ENCODE assay signal across 21 cellular contexts in the genomic region with DNA sequence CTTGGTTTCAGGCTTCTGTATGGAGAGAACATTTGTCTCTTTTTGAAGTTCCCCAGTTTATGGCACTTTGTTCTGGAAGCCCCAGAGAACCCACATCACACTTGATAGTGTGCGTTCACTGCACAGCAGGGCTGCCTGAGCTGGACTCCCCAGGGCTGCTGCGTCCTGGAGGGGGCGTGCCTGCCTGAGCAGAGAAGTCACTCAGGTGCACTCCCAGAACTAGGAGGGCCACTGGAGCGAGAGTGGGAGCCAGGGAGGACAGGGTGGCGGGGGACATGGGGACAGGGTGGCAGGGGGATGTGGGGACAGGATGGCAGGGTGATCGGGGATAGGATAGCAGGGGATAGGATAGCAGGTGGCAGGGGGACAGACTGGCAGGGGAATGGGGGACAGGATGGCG. TPM values are rescaled to one million over a fixed set of nuclear protein-coding genes. Genes with fewer than 3 reads are reported as not detected.
DNase-seq lines count a peak whose midpoint lies in the region; ATAC-seq, FAIRE-seq and TF ChIP-seq lines count a peak whose summit lies in the region.
"Had no signal": no experiment of that assay in that cellular context is flagged by ENCODE, and none has a peak within 500 bp of the region (broad histone marks: within the 10 kb centered on the region; RNA-seq: fewer than 3 reads in every experiment).

No MANE protein-coding gene starts in this region.

- no peak overlapping the region for H2BK120ac ChIP-seq in mesenchymal stem cell (ENCODE audit: low read depth, low read length)

- H3K4me1 Mint-ChIP-seq in chondrocyte (ENCODE audit: low read depth): peaks cover 5% of the 10 kb centered on the region
- H3K4me1 Mint-ChIP-seq: GM23338 had no signal

- POLR2A ChIA-PET in HepG2 (lab: Yijun Ruan, JAX): no interaction called here

- H3K4me2 ChIP-seq in mesenchymal stem cell (ENCODE audit: low read length, poor library complexity, severe bottlenecking) (no peak overlapping the region), HepG2 (ENCODE audit: low read depth, low read length) (no peak overlapping the region)
- H3K4me2 ChIP-seq: GM23338 had no signal

- no peak for TF ChIP-seq RAD21 in HepG2 (CRISPR knock-in tag; IDR thresholded peaks at IDR 0.05)

- no peak for TF ChIP-seq CTCF in left ventricle myocardium inferior (IDR thresholded peaks at IDR 0.05; ENCODE audit: borderline replicate concordance)
- TF ChIP-seq CTCF in chondrocyte (IDR thresholded peaks at IDR 0.05): no peak
- no peak for TF ChIP-seq CTCF in sigmoid colon (IDR thresholded peaks at IDR 0.05)
- TF ChIP-seq CTCF in HepG2 (CRISPR knock-in tag; IDR thresholded peaks at IDR 0.05): no peak

- no peak overlapping the region for H3K23ac ChIP-seq in mesenchymal stem cell (ENCODE audit: low read length in 2 of 2)

- no peak overlapping the region for H3K27ac ChIP-seq in left ventricle myocardium inferior (replicated peaks)
- H3K27ac ChIP-seq in mesenchymal stem cell (ENCODE audit: low read length, poor library complexity, severe bottlenecking): no peak overlapping the region
- H3K27ac ChIP-seq in sigmoid colon: no peak overlapping the region
- H3K27ac ChIP-seq in HepG2 (ENCODE audit: extremely low read length, insufficient read depth, low read length): no peak overlapping the region

- ATAC-seq in left ventricle myocardium superior (no peak), HepG2 (no peak)

- TF ChIP-seq EP300 in sigmoid colon (IDR thresholded peaks at IDR 0.05) (no peak), HepG2 (IDR thresholded peaks at IDR 0.05; ENCODE audit: low read depth in 2 of 2, low read length in 2 of 2) (no peak), HepG2 (CRISPR knock-in tag; IDR thresholded peaks at IDR 0.05; ENCODE audit: borderline replicate concordance) (no peak)

- 80% methylated on average over 7 of the region's 7 CpGs for WGBS in mesenchymal stem cell
- WGBS in sigmoid colon, 2 donors: 73 to 86% methylated on average over 7 of the region's 7 CpGs
- 8% methylated on average over 7 of the region's 7 CpGs for WGBS in HepG2 (ENCODE audit: low lambda C conversion rate)

- H3K36me3 Mint-ChIP-seq in chondrocyte (ENCODE audit: low read depth): no peaks in the 10 kb centered on the region
- H3K36me3 Mint-ChIP-seq: CD4-positive, alpha-beta memory T cell had no signal

- H2AK5ac ChIP-seq in mesenchymal stem cell (ENCODE audit: low read length, severe bottlenecking): peak overlapping the region; percentile 19

- no peak for FAIRE-seq in HepG2 (lab: Jason Lieb, UNC)
- FAIRE-seq: GM12891, GM18507, H54 had no signal

- H3K4me3 ChIP-seq in left ventricle myocardium inferior (no peak overlapping the region), mesenchymal stem cell (ENCODE audit: insufficient read depth in 1 of 2, low read depth in 1 of 2, low read length in 2 of 2) (no peak overlapping the region), sigmoid colon (no peak overlapping the region), HepG2 (replicated peaks in 1 of 3; ENCODE audit: insufficient read depth in 1 of 3, low read depth in 2 of 3, low read length in 3 of 3) (no peak overlapping the region)
- H3K4me3 ChIP-seq: GM23338, HAP-1 had no signal

- TF ChIP-seq POLR2A in sigmoid colon (IDR thresholded peaks at IDR 0.05) (no peak), HepG2 (IDR thresholded peaks at IDR 0.05; ENCODE audit: insufficient read depth in 1 of 2, low read depth in 2 of 2, low read length in 2 of 2) (no peak)

- CTCF ChIA-PET in HepG2 (lab: Yijun Ruan, JAX; ENCODE audit: low intra/inter-chr PET ratio, low total read pairs): no interaction called here

- H3K18ac ChIP-seq in mesenchymal stem cell (ENCODE audit: low read depth in 1 of 2, low read length in 2 of 2): peak overlapping the region in 1 of 2 experiments; percentile 28

- H3K4me1 ChIP-seq in left ventricle myocardium inferior: no peaks in the 10 kb centered on the region
- peaks cover 20% of the 10 kb centered on the region for H3K4me1 ChIP-seq in mesenchymal stem cell (ENCODE audit: control insufficient read depth, insufficient read depth, low read depth, low read length)
- no peaks in the 10 kb centered on the region for H3K4me1 ChIP-seq in sigmoid colon
- H3K4me1 ChIP-seq in HepG2 (ENCODE audit: insufficient read depth, low read length): peaks cover 2% of the 10 kb centered on the region
- H3K4me1 ChIP-seq: HAP-1 had no signal

- peak overlapping the region; percentile 69 to 76 for H2BK12ac ChIP-seq in mesenchymal stem cell (ENCODE audit: low read length in 2 of 2)

- peak; percentile 9 for DNase-seq in left ventricle myocardium superior
- DNase-seq in left ventricle myocardium inferior: no peak
- DNase-seq in chondrocyte (ENCODE audit: low spot score): peak; percentile 74
- no peak for DNase-seq in mesenchymal stem cell
- DNase-seq in sigmoid colon: no peak
- no peak for DNase-seq in HepG2 (ENCODE audit: low spot score)
- DNase-seq in LoVo (ENCODE audit: low spot score): no peak
- DNase-seq: 8988T; C1 segment of cervical spinal cord; Calu3; CD4-positive, alpha-beta memory T cell; COR-L47; DMS53; DMS79 treated with DMSO at 0.1 percent for 48 hours; GF-D8; HFFc6 had no signal

- H3K79me1 ChIP-seq in mesenchymal stem cell (replicated peaks; ENCODE audit: low read length, poor library complexity, severe bottlenecking): no peaks in the 10 kb centered on the region

- no peak overlapping the region for H4K8ac ChIP-seq in mesenchymal stem cell (ENCODE audit: low read length)

- H3K9ac ChIP-seq in mesenchymal stem cell (ENCODE audit: low read length) (no peak overlapping the region), HepG2 (ENCODE audit: insufficient read depth, low read depth, low read length) (no peak overlapping the region)

- no peak overlapping the region for H2BK5ac ChIP-seq in mesenchymal stem cell (ENCODE audit: low read depth, low read length, poor library complexity, severe bottlenecking)

- H2AFZ ChIP-seq in mesenchymal stem cell (ENCODE audit: low read depth, low read length) (no peak overlapping the region), HepG2 (ENCODE audit: low read length) (no peak overlapping the region)
- H2AFZ ChIP-seq: GM23338 had no signal

- H4K91ac ChIP-seq in mesenchymal stem cell (ENCODE audit: low read length): peak overlapping the region; percentile 58

- no peaks in the 10 kb centered on the region for H3K79me2 ChIP-seq in HepG2 (ENCODE audit: insufficient read depth, low read length)

- intact Hi-C loops in left ventricle myocardium superior (cut with micrococcal nuclease): no loop called here
- intact Hi-C loops in left ventricle myocardium inferior (cut with micrococcal nuclease): no loop called here
- intact Hi-C loops in sigmoid colon (cut with DNase I): loop anchor here (1.0 kb wide), 1 partner anchor 21 kb away; no protein-coding TSS in a partner anchor
- intact Hi-C loops in HepG2 (cut with micrococcal nuclease; ENCODE audit: unreplicated experiment): no loop called here

- H3K36me3 ChIP-seq in left ventricle myocardium inferior (no peaks in the 10 kb centered on the region), mesenchymal stem cell (ENCODE audit: control insufficient read depth in 1 of 2, insufficient read depth in 2 of 2, low read depth in 1 of 2, low read length in 2 of 2) (no peaks in the 10 kb centered on the region), sigmoid colon (no peaks in the 10 kb centered on the region), HepG2 (replicated peaks in 1 of 2; ENCODE audit: control insufficient read depth in 1 of 2, insufficient read depth in 2 of 2, low read length in 2 of 2) (no peaks in the 10 kb centered on the region)
- H3K36me3 ChIP-seq: HAP-1 had no signal

- no peak overlapping the region for H3K4me3 Mint-ChIP-seq in chondrocyte (ENCODE audit: unreplicated experiment)
- H3K4me3 Mint-ChIP-seq: CD4-positive, alpha-beta memory T cell; GM23338; HFFc6 had no signal

- H2BK15ac ChIP-seq in mesenchymal stem cell (ENCODE audit: low read depth, poor library complexity, severe bottlenecking): no peak overlapping the region

- H3K27me3 Mint-ChIP-seq in chondrocyte (ENCODE audit: low read depth): no peaks in the 10 kb centered on the region

- in situ Hi-C loops in HepG2 (cut with HindIII; ENCODE audit: extremely low pct_ligation_motif_present, low pct_unique_long_range_greater_than_20kb): no loop called here

- BruUV-seq in HepG2 (replicated peaks; lab: Mats Ljungman, UMichigan): no TSS peak

- H4K20me1 ChIP-seq in HepG2 (ENCODE audit: insufficient read depth, low read length): no peaks in the 10 kb centered on the region; the same call in 1 of the 2 replicates

- peaks cover 12% of the 10 kb centered on the region for H3K9me3 ChIP-seq in left ventricle myocardium inferior (replicated peaks)
- H3K9me3 ChIP-seq in mesenchymal stem cell (ENCODE audit: control insufficient read depth, low read length): peaks cover 11% of the 10 kb centered on the region
- no peaks in the 10 kb centered on the region for H3K9me3 ChIP-seq in sigmoid colon
- peaks cover 7% of the 10 kb centered on the region; the same call in 1 of the 2 replicates for H3K9me3 ChIP-seq in HepG2 (ENCODE audit: low read length)
- H3K9me3 ChIP-seq: HAP-1 had no signal

- H3K9me3 Mint-ChIP-seq in chondrocyte (ENCODE audit: low read depth): peaks cover 10% of the 10 kb centered on the region

- H3K4ac ChIP-seq in mesenchymal stem cell (ENCODE audit: low read depth in 1 of 2, low read length in 2 of 2): no peak overlapping the region

- no peak overlapping the region for H3K27ac Mint-ChIP-seq in chondrocyte (ENCODE audit: unreplicated experiment)
- H3K27ac Mint-ChIP-seq: CD4-positive, alpha-beta memory T cell; GM23338; HFFc6 had no signal

- H3K14ac ChIP-seq in mesenchymal stem cell (ENCODE audit: low read length in 2 of 2): no peak overlapping the region

- H3K27me3 ChIP-seq in left ventricle myocardium inferior (ENCODE audit: low read depth): peaks cover 38% of the 10 kb centered on the region
- H3K27me3 ChIP-seq in mesenchymal stem cell (ENCODE audit: control insufficient read depth in 1 of 2, insufficient read depth in 1 of 2, low read length in 2 of 2): peaks cover 0 to 3% of the 10 kb centered on the region in 2 experiments
- H3K27me3 ChIP-seq in sigmoid colon: peaks cover 0 to 6% (median 0%) of the 10 kb centered on the region in 3 donors
- peaks cover 5 to 29% of the 10 kb centered on the region in 2 experiments; a peak in 3 of 5 replicates for H3K27me3 ChIP-seq in HepG2 (ENCODE audit: control insufficient read depth in 1 of 2, insufficient read depth in 2 of 2, low read length in 2 of 2)

RNA-seq across cellular contexts. Expression of gene ZNF469, which starts 43.9 kb away (rescaled TPM):
- total RNA-seq in left ventricle myocardium superior (1.0 TPM), left ventricle myocardium inferior (0.74 TPM), chondrocyte (19.0 to 62.8 TPM (median 60.5 TPM) in 3 replicates), sigmoid colon (1 to 10 TPM in 1 of 4 donors, under 1 TPM in 3; 0.33 to 1.7 (median 0.52) TPM), HepG2 (2016; rRNA removed; fragmentation: Illumina TruSeq; extraction: Trizol) (not detected in 2 replicates)
- polyA plus RNA-seq in mesenchymal stem cell (2013, experiment 1 of 2): 11.1 TPM
- polyA plus RNA-seq in mesenchymal stem cell (2013, experiment 2 of 2): 10.4 TPM
- polyA plus RNA-seq in sigmoid colon (under 1 TPM; under 0.01 to 0.61 (median under 0.01) TPM), HepG2 (2011; rRNA removed) (not detected in 2 replicates)
- total RNA-seq in HepG2 (2016; cell fraction: cytosol; rRNA removed; fragmentation: Illumina TruSeq; extraction: Trizol; ENCODE audit: low read depth): not detected in 2 replicates
- not detected in 2 replicates for total RNA-seq in HepG2 (2016; cell fraction: insoluble cytoplasmic fraction; rRNA removed; fragmentation: Illumina TruSeq; extraction: Trizol)
- not detected in 2 replicates for total RNA-seq in HepG2 (2016; cell fraction: membrane; rRNA removed; fragmentation: Illumina TruSeq; extraction: Trizol)
- not detected in 2 replicates for total RNA-seq in HepG2 (2016; cell fraction: nucleus; rRNA removed; fragmentation: Illumina TruSeq; extraction: Trizol)
- polyA plus RNA-seq in HepG2 (2011; cell fraction: cytosol; rRNA removed): not detected in 2 replicates
- 0.02 TPM in 1 of 2 replicates, not detected in the other for polyA plus RNA-seq in HepG2 (2011; cell fraction: nucleus; rRNA removed)
- not detected in 2 replicates for polyA plus RNA-seq in HepG2 (2012)
- not detected in 2 replicates for polyA plus RNA-seq in HepG2 (2016; cell fraction: cytosol; fragmentation: Illumina TruSeq; extraction: Trizol; ENCODE audit: low read depth)
- not detected in 2 replicates for polyA plus RNA-seq in HepG2 (2016; cell fraction: insoluble cytoplasmic fraction; fragmentation: Illumina TruSeq; extraction: Trizol; ENCODE audit: low read depth)
- not detected in 2 replicates for polyA plus RNA-seq in HepG2 (2016; cell fraction: membrane; fragmentation: Illumina TruSeq; extraction: Trizol; ENCODE audit: low read depth)
- polyA plus RNA-seq in HepG2 (2016; cell fraction: nucleus; fragmentation: Illumina TruSeq; extraction: Trizol; ENCODE audit: insufficient read depth, low read depth): not detected in 2 replicates
- polyA minus RNA-seq in HepG2 (2011; rRNA and poly(A)+ RNA removed; ENCODE audit: low replicate concordance): not detected in 2 replicates
- not detected in 2 replicates for polyA minus RNA-seq in HepG2 (2011; cell fraction: cytosol; rRNA and poly(A)+ RNA removed)
- polyA minus RNA-seq in HepG2 (2011; cell fraction: nucleus; rRNA and poly(A)+ RNA removed): not detected in 2 replicates

Comparison
In these comparisons a context has a peak if more than half of its experiments do, and no peak if none do; other contexts are left out.
1. DNase-seq: peak in left ventricle myocardium superior (single experiment) and chondrocyte (single experiment); none in left ventricle myocardium inferior (single experiment), mesenchymal stem cell (single experiment), sigmoid colon (single experiment), HepG2 (single experiment) and LoVo (single experiment).